ENCODE assay signal across 16 cellular contexts in the genomic region with DNA sequence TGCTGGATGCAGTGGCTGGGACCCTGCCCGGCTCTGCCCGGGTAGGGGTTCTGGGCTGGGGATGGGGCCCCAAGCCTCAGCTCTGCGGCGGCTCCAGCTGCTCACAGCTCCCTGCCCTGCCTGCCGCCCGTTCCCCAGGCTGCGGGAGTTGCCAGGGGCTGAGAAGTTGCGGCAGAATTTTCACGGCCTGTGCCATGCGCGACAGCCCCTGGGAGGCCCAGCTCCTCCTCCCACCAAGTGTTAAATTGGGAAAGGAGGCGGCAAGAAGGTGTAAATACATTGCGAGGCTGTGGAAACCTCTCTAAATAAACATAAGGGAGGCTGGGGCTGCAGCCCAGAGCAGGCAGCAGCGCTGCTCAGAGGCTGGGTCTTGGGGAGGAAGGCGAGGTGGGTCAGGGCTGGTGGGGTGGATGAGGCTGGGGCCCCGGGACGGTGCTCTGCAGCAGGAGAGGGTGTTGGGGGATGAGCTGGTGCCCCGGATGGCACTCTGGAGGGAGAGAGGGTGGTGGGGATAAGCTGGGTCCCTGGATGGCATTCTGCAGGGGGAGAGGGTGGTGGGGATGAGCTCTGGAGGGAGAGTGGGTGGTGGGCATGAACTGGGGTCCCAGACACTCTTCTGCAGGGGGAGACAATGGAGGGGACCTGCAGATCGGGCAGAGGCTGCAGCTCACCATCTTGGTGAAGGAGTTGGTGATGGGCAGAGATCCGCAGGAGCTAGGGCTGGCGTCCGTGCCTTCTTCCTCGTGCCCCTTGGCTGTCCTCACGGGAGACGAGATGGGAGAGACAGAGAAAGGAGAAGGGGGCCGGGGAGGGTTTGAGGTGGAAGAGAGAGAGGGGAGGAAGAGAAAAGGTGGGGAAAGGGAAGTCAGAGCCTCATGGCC.
DNase-seq lines count a peak whose midpoint lies in the region; ATAC-seq, FAIRE-seq and TF ChIP-seq lines count a peak whose summit lies in the region.
"Had no signal": no experiment of that assay in that cellular context is flagged by ENCODE, and none has a peak within 500 bp of the region (broad histone marks: within the 10 kb centered on the region; RNA-seq: fewer than 3 reads in every experiment).

No MANE protein-coding gene starts in this region.

- ATAC-seq in lower lobe of right lung (no peak), HG03439 (IDR thresholded peaks at IDR 0.05; ENCODE audit: unreplicated experiment) (no peak)
- ATAC-seq in activated CD8-positive, alpha-beta T cell treated with anti-CD3 and anti-CD28 coated beads for 36 hours = no peak
- ATAC-seq: activated CD4-positive, alpha-beta T cell treated with anti-CD3 and anti-CD28 coated beads for 36 hours; gastrocnemius medialis had no signal

- peak; percentile 80 for FAIRE-seq in urothelium cell line (lab: Jason Lieb, UNC)

- no peak overlapping the region for H3K4me3 Mint-ChIP-seq in activated CD8-positive, alpha-beta T cell treated with anti-CD3 and anti-CD28 coated beads for 36 hours
- H3K4me3 Mint-ChIP-seq: activated CD4-positive, alpha-beta T cell treated with anti-CD3 and anti-CD28 coated beads for 36 hours; nephron progenitor cell had no signal

- no peaks in the 10 kb centered on the region for H3K9me2 ChIP-seq in SK-N-SH

- H4K20me1 ChIP-seq in SK-N-SH (ENCODE audit: insufficient read depth) = no peaks in the 10 kb centered on the region

- H3K27ac ChIP-seq in right atrium auricular region = no peak overlapping the region
- H3K27ac ChIP-seq in SK-N-SH (ENCODE audit: low read depth in 2 of 2, low read length in 1 of 2) = peak overlapping the region in 1 of 2 experiments; percentile 77; a peak in 2 of 4 replicates
- H3K27ac ChIP-seq in lower lobe of right lung = no peak overlapping the region
- H3K27ac ChIP-seq: gastrocnemius medialis, RWPE1, tibial artery had no signal

- DNase-seq in cardiac septum (ENCODE audit: low spot score) (peak; percentile 74), right atrium auricular region (ENCODE audit: low spot score) (no peak), SK-N-SH (peak; percentile 34), lower lobe of right lung (peak; percentile 21), urothelium cell line (ENCODE audit: low spot score) (no peak), NCI-H1092 (lab: John Stamatoyannopoulos, UW) (no peak)
- no peak for DNase-seq in activated CD8-positive, alpha-beta T cell treated with anti-CD3 and anti-CD28 coated beads for 36 hours
- DNase-seq: activated CD4-positive, alpha-beta T cell treated with anti-CD3 and anti-CD28 coated beads for 36 hours; DND-41; gastrocnemius medialis; NCI-H1930; NCI-H774; nephron progenitor cell had no signal

- peaks cover 41% of the 10 kb centered on the region for H3K36me3 Mint-ChIP-seq in activated CD8-positive, alpha-beta T cell treated with anti-CD3 and anti-CD28 coated beads for 36 hours (ENCODE audit: low read depth)

- H3F3A ChIP-seq in SK-N-SH (replicated peaks; ENCODE audit: insufficient read depth) = no peaks in the 10 kb centered on the region

- CTCF ChIA-PET in SK-N-SH (lab: Yijun Ruan, JAX) = interaction anchor here (0.6 to 2.5 kb wide), 16 partner anchors 8 to 1119 kb away, joined by 3 to 9 read pairs (median 4); no protein-coding TSS in a partner anchor
- CTCF ChIA-PET in activated CD8-positive, alpha-beta T cell treated with anti-CD3 and anti-CD28 coated beads for 36 hours (lab: Charles Lee) = interaction anchor here (0.6 kb wide), 1 partner anchor 126 kb away, joined by 3 read pairs; no protein-coding TSS in a partner anchor

- H3K4me1 ChIP-seq in right atrium auricular region = peaks cover 0 to 9% of the 10 kb centered on the region in 2 donors
- peaks cover 0 to 25% of the 10 kb centered on the region in 2 experiments; a peak in 1 of 4 replicates for H3K4me1 ChIP-seq in SK-N-SH (ENCODE audit: control insufficient read depth in 1 of 2, insufficient read depth in 2 of 2, low read depth in 1 of 2, low read length in 1 of 2)
- H3K4me1 ChIP-seq in lower lobe of right lung = no peaks in the 10 kb centered on the region
- H3K4me1 ChIP-seq: gastrocnemius medialis, tibial artery had no signal

- TF ChIP-seq EP300 in SK-N-SH (IDR thresholded peaks at IDR 0.05; ENCODE audit: borderline replicate concordance in 1 of 2, low read depth in 1 of 2, low read length in 1 of 2) = no peak

- no peak overlapping the region for H2AFZ ChIP-seq in SK-N-SH (ENCODE audit: low read depth)

- H3K27ac Mint-ChIP-seq in activated CD8-positive, alpha-beta T cell treated with anti-CD3 and anti-CD28 coated beads for 36 hours = no peak overlapping the region
- H3K27ac Mint-ChIP-seq: activated CD4-positive, alpha-beta T cell treated with anti-CD3 and anti-CD28 coated beads for 36 hours; nephron progenitor cell had no signal

- H3K79me2 ChIP-seq in SK-N-SH (ENCODE audit: insufficient read depth) = no peaks in the 10 kb centered on the region

- H3K36me3 ChIP-seq in right atrium auricular region = no peaks in the 10 kb centered on the region
- no peaks in the 10 kb centered on the region for H3K36me3 ChIP-seq in SK-N-SH (replicated peaks in 1 of 2; ENCODE audit: control insufficient read depth in 1 of 2, insufficient read depth in 2 of 2, low read length in 1 of 2)
- H3K36me3 ChIP-seq in lower lobe of right lung = no peaks in the 10 kb centered on the region
- H3K36me3 ChIP-seq: gastrocnemius medialis, tibial artery had no signal

- TF ChIP-seq RAD21 in SK-N-SH (IDR thresholded peaks at IDR 0.05; ENCODE audit: low read length) = no peak; the same call in 1 of the 2 replicates

- WGBS in SK-N-SH (ENCODE audit: low lambda C conversion rate) = 44% methylated on average over 24 of the region's 26 CpGs

- H3K4me1 Mint-ChIP-seq in activated CD8-positive, alpha-beta T cell treated with anti-CD3 and anti-CD28 coated beads for 36 hours (ENCODE audit: low read depth) = peaks cover 9% of the 10 kb centered on the region

- POLR2A ChIA-PET in SK-N-SH (lab: Yijun Ruan, JAX) = interaction anchor here (0.7 to 2.6 kb wide), 8 partner anchors 9 to 370 kb away, joined by 3 to 63 read pairs (median 4); no protein-coding TSS in a partner anchor
- POLR2A ChIA-PET in activated CD8-positive, alpha-beta T cell treated with anti-CD3 and anti-CD28 coated beads for 36 hours (lab: Charles Lee) = no interaction called here

- TF ChIP-seq CTCF in right atrium auricular region (IDR thresholded peaks at IDR 0.05) (no peak), SK-N-SH (IDR thresholded peaks at IDR 0.05) (no peak), lower lobe of right lung (IDR thresholded peaks at IDR 0.05) (no peak)
- no peak for TF ChIP-seq CTCF in activated CD8-positive, alpha-beta T cell treated with anti-CD3 and anti-CD28 coated beads for 36 hours (IDR thresholded peaks at IDR 0.05)

- no peaks in the 10 kb centered on the region for H3K9me3 Mint-ChIP-seq in activated CD8-positive, alpha-beta T cell treated with anti-CD3 and anti-CD28 coated beads for 36 hours
- H3K9me3 Mint-ChIP-seq: nephron progenitor cell had no signal

- H3K27me3 Mint-ChIP-seq in activated CD8-positive, alpha-beta T cell treated with anti-CD3 and anti-CD28 coated beads for 36 hours = no peaks in the 10 kb centered on the region
- H3K27me3 Mint-ChIP-seq: activated CD4-positive, alpha-beta T cell treated with anti-CD3 and anti-CD28 coated beads for 36 hours had no signal

- no peak overlapping the region for H3K4me2 ChIP-seq in SK-N-SH

- H3K4me3 ChIP-seq in right atrium auricular region = no peak overlapping the region
- peak overlapping the region in 1 of 2 experiments; percentile 6; a peak in 1 of 4 replicates for H3K4me3 ChIP-seq in SK-N-SH (ENCODE audit: low read depth in 2 of 2, low read length in 1 of 2)
- no peak overlapping the region for H3K4me3 ChIP-seq in lower lobe of right lung
- H3K4me3 ChIP-seq: gastrocnemius medialis, tibial artery had no signal

- H3K9me3 ChIP-seq in right atrium auricular region = no peaks in the 10 kb centered on the region
- no peaks in the 10 kb centered on the region for H3K9me3 ChIP-seq in SK-N-SH
- no peaks in the 10 kb centered on the region for H3K9me3 ChIP-seq in lower lobe of right lung
- H3K9me3 ChIP-seq: gastrocnemius medialis, tibial artery had no signal

- H3K27me3 ChIP-seq in right atrium auricular region = no peaks in the 10 kb centered on the region
- H3K27me3 ChIP-seq in SK-N-SH (ENCODE audit: insufficient read depth) = peaks cover 41% of the 10 kb centered on the region
- peaks cover 6% of the 10 kb centered on the region for H3K27me3 ChIP-seq in lower lobe of right lung (ENCODE audit: low read depth)

- intact Hi-C loops in cardiac septum (cut with DNase I) = no loop called here
- intact Hi-C loops in lower lobe of right lung (cut with DNase I) = no loop called here
- intact Hi-C loops in activated CD8-positive, alpha-beta T cell treated with anti-CD3 and anti-CD28 coated beads for 36 hours (cut with micrococcal nuclease) = no loop called here

- no peak overlapping the region for H3K9ac ChIP-seq in SK-N-SH

TF ChIP-seq in SK-N-SH, 30 proteins besides CTCF, POLR2A, EP300 and RAD21:
- TF ChIP-seq MXI1 (IDR thresholded peaks at IDR 0.05; ENCODE audit: low read depth, low read length) = 0 out of 2 replicates have a peak, but pooled peaks have one; percentile 23
- no peak for TF ChIP-seq CHD2 (IDR thresholded peaks at IDR 0.05; ENCODE audit: low read length, partially characterized antibody)

Comparison
In these comparisons a context has a peak if more than half of its experiments do, and no peak if none do; other contexts are left out.
1. DNase-seq: peak in cardiac septum (single experiment), SK-N-SH (single experiment) and lower lobe of right lung (single experiment); none in right atrium auricular region (single experiment), urothelium cell line (single experiment), activated CD8-positive, alpha-beta T cell treated with anti-CD3 and anti-CD28 coated beads for 36 hours (single experiment) and NCI-H1092 (single experiment).